In the genomic region with DNA sequence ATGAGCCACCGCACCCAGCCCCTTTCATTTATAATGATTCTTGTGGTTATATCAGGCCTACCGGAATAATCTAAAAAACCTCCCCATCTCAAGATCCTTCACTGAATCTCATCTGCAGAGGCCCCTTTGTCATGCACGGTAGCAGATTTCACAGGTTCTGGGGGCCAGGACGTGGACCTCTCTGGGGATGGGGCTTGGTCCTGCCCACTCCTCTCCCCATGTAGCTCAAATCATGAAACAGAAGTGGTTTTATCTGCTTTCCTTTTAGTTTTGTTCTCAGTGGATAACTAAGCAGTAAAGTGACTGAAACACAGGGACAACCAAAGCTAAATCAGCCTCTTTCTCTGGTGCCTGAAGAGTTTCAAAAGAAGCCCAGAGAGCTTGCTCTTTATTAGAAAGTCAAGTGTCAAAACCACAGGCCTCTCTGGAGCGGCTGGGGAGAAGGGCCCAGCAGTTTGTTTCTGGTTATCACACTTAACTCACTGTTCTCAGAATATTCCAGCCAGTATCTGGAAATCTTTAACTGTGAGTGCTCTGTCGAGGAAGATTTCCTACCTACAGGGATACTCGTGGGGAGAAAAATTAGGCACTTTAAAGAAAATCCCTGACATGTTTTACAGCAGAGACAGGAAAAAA, we compare ENCODE assay signal across 1 cellular context.
TF ChIP-seq lines count a peak whose summit lies in the region.

No MANE protein-coding gene starts in this region.

TF ChIP-seq in GM23338, 12 proteins besides CTCF, POLR2A, EP300 and RAD21 (continued from another document):
- TF ChIP-seq, protein P1, sequence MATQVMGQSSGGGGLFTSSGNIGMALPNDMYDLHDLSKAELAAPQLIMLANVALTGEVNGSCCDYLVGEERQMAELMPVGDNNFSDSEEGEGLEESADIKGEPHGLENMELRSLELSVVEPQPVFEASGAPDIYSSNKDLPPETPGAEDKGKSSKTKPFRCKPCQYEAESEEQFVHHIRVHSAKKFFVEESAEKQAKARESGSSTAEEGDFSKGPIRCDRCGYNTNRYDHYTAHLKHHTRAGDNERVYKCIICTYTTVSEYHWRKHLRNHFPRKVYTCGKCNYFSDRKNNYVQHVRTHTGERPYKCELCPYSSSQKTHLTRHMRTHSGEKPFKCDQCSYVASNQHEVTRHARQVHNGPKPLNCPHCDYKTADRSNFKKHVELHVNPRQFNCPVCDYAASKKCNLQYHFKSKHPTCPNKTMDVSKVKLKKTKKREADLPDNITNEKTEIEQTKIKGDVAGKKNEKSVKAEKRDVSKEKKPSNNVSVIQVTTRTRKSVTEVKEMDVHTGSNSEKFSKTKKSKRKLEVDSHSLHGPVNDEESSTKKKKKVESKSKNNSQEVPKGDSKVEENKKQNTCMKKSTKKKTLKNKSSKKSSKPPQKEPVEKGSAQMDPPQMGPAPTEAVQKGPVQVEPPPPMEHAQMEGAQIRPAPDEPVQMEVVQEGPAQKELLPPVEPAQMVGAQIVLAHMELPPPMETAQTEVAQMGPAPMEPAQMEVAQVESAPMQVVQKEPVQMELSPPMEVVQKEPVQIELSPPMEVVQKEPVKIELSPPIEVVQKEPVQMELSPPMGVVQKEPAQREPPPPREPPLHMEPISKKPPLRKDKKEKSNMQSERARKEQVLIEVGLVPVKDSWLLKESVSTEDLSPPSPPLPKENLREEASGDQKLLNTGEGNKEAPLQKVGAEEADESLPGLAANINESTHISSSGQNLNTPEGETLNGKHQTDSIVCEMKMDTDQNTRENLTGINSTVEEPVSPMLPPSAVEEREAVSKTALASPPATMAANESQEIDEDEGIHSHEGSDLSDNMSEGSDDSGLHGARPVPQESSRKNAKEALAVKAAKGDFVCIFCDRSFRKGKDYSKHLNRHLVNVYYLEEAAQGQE (IDR thresholded peaks at IDR 0.05; ENCODE audit: unreplicated experiment), result no peak
- TF ChIP-seq ZNF331 (CRISPR knock-in tag; IDR thresholded peaks at IDR 0.05; ENCODE audit: low read depth), result no peak
- no peak for TF ChIP-seq EZH2 (IDR thresholded peaks at IDR 0.05; ENCODE audit: low read depth, unreplicated experiment)
- TF ChIP-seq NANOG (IDR thresholded peaks at IDR 0.05; ENCODE audit: borderline replicate concordance), result no peak
- TF ChIP-seq STAT1 (IDR thresholded peaks at IDR 0.05; ENCODE audit: unreplicated experiment), result no peak
- TF ChIP-seq CREB1 (CRISPR knock-in tag; IDR thresholded peaks at IDR 0.05; ENCODE audit: low read depth), result no peak
- TF ChIP-seq, protein P2, sequence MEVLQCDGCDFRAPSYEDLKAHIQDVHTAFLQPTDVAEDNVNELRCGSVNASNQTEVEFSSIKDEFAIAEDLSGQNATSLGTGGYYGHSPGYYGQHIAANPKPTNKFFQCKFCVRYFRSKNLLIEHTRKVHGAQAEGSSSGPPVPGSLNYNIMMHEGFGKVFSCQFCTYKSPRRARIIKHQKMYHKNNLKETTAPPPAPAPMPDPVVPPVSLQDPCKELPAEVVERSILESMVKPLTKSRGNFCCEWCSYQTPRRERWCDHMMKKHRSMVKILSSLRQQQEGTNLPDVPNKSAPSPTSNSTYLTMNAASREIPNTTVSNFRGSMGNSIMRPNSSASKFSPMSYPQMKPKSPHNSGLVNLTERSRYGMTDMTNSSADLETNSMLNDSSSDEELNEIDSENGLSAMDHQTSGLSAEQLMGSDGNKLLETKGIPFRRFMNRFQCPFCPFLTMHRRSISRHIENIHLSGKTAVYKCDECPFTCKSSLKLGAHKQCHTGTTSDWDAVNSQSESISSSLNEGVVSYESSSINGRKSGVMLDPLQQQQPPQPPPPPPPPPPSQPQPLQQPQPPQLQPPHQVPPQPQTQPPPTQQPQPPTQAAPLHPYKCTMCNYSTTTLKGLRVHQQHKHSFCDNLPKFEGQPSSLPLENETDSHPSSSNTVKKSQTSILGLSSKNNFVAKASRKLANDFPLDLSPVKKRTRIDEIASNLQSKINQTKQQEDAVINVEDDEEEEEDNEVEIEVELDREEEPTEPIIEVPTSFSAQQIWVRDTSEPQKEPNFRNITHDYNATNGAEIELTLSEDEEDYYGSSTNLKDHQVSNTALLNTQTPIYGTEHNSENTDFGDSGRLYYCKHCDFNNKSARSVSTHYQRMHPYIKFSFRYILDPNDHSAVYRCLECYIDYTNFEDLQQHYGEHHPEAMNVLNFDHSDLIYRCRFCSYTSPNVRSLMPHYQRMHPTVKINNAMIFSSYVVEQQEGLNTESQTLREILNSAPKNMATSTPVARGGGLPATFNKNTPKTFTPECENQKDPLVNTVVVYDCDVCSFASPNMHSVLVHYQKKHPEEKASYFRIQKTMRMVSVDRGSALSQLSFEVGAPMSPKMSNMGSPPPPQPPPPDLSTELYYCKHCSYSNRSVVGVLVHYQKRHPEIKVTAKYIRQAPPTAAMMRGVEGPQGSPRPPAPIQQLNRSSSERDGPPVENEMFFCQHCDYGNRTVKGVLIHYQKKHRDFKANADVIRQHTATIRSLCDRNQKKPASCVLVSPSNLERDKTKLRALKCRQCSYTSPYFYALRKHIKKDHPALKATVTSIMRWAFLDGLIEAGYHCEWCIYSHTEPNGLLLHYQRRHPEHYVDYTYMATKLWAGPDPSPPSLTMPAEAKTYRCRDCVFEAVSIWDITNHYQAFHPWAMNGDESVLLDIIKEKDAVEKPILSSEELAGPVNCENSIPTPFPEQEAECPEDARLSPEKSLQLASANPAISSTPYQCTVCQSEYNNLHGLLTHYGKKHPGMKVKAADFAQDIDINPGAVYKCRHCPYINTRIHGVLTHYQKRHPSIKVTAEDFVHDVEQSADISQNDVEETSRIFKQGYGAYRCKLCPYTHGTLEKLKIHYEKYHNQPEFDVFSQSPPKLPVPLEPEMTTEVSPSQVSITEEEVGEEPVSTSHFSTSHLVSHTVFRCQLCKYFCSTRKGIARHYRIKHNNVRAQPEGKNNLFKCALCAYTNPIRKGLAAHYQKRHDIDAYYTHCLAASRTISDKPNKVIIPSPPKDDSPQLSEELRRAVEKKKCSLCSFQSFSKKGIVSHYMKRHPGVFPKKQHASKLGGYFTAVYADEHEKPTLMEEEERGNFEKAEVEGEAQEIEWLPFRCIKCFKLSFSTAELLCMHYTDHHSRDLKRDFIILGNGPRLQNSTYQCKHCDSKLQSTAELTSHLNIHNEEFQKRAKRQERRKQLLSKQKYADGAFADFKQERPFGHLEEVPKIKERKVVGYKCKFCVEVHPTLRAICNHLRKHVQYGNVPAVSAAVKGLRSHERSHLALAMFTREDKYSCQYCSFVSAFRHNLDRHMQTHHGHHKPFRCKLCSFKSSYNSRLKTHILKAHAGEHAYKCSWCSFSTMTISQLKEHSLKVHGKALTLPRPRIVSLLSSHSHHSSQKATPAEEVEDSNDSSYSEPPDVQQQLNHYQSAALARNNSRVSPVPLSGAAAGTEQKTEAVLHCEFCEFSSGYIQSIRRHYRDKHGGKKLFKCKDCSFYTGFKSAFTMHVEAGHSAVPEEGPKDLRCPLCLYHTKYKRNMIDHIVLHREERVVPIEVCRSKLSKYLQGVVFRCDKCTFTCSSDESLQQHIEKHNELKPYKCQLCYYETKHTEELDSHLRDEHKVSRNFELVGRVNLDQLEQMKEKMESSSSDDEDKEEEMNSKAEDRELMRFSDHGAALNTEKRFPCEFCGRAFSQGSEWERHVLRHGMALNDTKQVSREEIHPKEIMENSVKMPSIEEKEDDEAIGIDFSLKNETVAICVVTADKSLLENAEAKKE (CRISPR knock-in tag; IDR thresholded peaks at IDR 0.05), result no peak
- no peak for TF ChIP-seq ETS1 (IDR thresholded peaks at IDR 0.05)
TF ChIP-seq in GM23338: peak in this region for 0.
